Comparison of ENCODE assay signal across 8 cellular contexts in genomic region chr11:62501432-62501891, GRCh38. TPM values are rescaled to one million over a fixed set of nuclear protein-coding genes. Genes with fewer than 3 reads are reported as not detected.
A peak's percentile ranks its signal among the peaks of the same experiment; 100 is the strongest.
DNase-seq lines count a peak whose midpoint lies in the region; ATAC-seq and TF ChIP-seq lines count a peak whose summit lies in the region.
"Had no signal": no experiment of that assay in that cellular context is flagged by ENCODE, and none has a peak within 500 bp of the region (broad histone marks: within the 10 kb centered on the region; RNA-seq: fewer than 3 reads in every experiment).

No MANE protein-coding gene starts in this region.

- no peaks in the 10 kb centered on the region for H3K9me3 ChIP-seq in colonic mucosa
- no peaks in the 10 kb centered on the region for H3K9me3 ChIP-seq in lower lobe of right lung
- H3K9me3 ChIP-seq in suprapubic skin, result no peaks in the 10 kb centered on the region
- H3K9me3 ChIP-seq in ovary, result no peaks in the 10 kb centered on the region

- H3K27me3 ChIP-seq in colonic mucosa (no peaks in the 10 kb centered on the region), lower lobe of right lung (ENCODE audit: low read depth) (no peaks in the 10 kb centered on the region), suprapubic skin (no peaks in the 10 kb centered on the region), ovary (no peaks in the 10 kb centered on the region)

- ATAC-seq in lower lobe of right lung (peak; percentile 36 to 60), HG02623 (IDR thresholded peaks at IDR 0.05; ENCODE audit: unreplicated experiment) (no peak)
- ATAC-seq: HCT116 had no signal

- peak; percentile 30 for DNase-seq in NCI-H1092 (lab: John Stamatoyannopoulos, UW)
- DNase-seq in colonic mucosa, result no peak
- DNase-seq in lower lobe of right lung, result no peak
- DNase-seq in suprapubic skin (ENCODE audit: low spot score in 2 of 2), result peak in 1 of 2 donors; percentile 85
- DNase-seq in kidney glomerular epithelial cell (lab: John Stamatoyannopoulos, UW), result no peak
- DNase-seq in ovary, result no peak

- no peaks in the 10 kb centered on the region for H3K36me3 ChIP-seq in colonic mucosa
- no peaks in the 10 kb centered on the region for H3K36me3 ChIP-seq in lower lobe of right lung
- no peaks in the 10 kb centered on the region for H3K36me3 ChIP-seq in suprapubic skin
- H3K36me3 ChIP-seq in ovary, result no peaks in the 10 kb centered on the region

- TF ChIP-seq POLR2A in suprapubic skin (IDR thresholded peaks at IDR 0.05), result no peak
- TF ChIP-seq POLR2A in ovary (IDR thresholded peaks at IDR 0.05), result no peak

- H3K9ac ChIP-seq in colonic mucosa (ENCODE audit: low read depth in 2 of 2, low read length in 2 of 2), result no peak overlapping the region

- H3K27ac ChIP-seq in colonic mucosa (peak overlapping the region; percentile 26), lower lobe of right lung (peak overlapping the region; percentile 63), suprapubic skin (peak overlapping the region; percentile 85), ovary (no peak overlapping the region)

- TF ChIP-seq EP300 in suprapubic skin (IDR thresholded peaks at IDR 0.05) (no peak), ovary (IDR thresholded peaks at IDR 0.05) (no peak)

- TF ChIP-seq CTCF in colonic mucosa (IDR thresholded peaks at IDR 0.05) (no peak), lower lobe of right lung (IDR thresholded peaks at IDR 0.05) (no peak), suprapubic skin (IDR thresholded peaks at IDR 0.05) (no peak), ovary (IDR thresholded peaks at IDR 0.05) (no peak)

- no peak overlapping the region for H3K4me3 ChIP-seq in colonic mucosa
- no peak overlapping the region for H3K4me3 ChIP-seq in lower lobe of right lung
- no peak overlapping the region for H3K4me3 ChIP-seq in suprapubic skin
- H3K4me3 ChIP-seq in ovary, result no peak overlapping the region

- 55% methylated on average over 11 of the region's 11 CpGs for WGBS in suprapubic skin
- 76 to 83% (median 81%) methylated on average over 11 of the region's 11 CpGs for WGBS in ovary, 3 donors

- intact Hi-C loops in colonic mucosa (cut with DNase I) (no loop called here), lower lobe of right lung (cut with DNase I) (no loop called here), ovary (cut with DNase I) (no loop called here)

- peaks cover 8% of the 10 kb centered on the region for H3K4me1 ChIP-seq in colonic mucosa
- H3K4me1 ChIP-seq in lower lobe of right lung, result peaks cover 64% of the 10 kb centered on the region
- peaks cover 92% of the 10 kb centered on the region for H3K4me1 ChIP-seq in suprapubic skin
- no peaks in the 10 kb centered on the region for H3K4me1 ChIP-seq in ovary (ENCODE audit: insufficient read depth)

RNA-seq across cellular contexts. Expression of gene AHNAK, which starts 45.1 kb away (rescaled TPM):
- total RNA-seq in colonic mucosa, result 100 to 1,000 TPM; 458 to 631 TPM
- total RNA-seq in lower lobe of right lung, result 809 TPM
- 1,000 to 10,000 TPM; 1,174 to 1,475 (median 1,322) TPM for total RNA-seq in suprapubic skin
- 100 to 1,000 TPM; 353 to 699 (median 607) TPM for total RNA-seq in ovary
- 100 to 1,000 TPM; 114 to 376 TPM for polyA plus RNA-seq in ovary

Comparison
In these comparisons a context has a peak if more than half of its experiments do, and no peak if none do; other contexts are left out.
1. H3K27ac ChIP-seq: peak in colonic mucosa (single experiment), lower lobe of right lung (single experiment) and suprapubic skin (single experiment); none in ovary (0 of 2).